Comparison of ENCODE assay signal across 7 cellular contexts in the genomic region with DNA sequence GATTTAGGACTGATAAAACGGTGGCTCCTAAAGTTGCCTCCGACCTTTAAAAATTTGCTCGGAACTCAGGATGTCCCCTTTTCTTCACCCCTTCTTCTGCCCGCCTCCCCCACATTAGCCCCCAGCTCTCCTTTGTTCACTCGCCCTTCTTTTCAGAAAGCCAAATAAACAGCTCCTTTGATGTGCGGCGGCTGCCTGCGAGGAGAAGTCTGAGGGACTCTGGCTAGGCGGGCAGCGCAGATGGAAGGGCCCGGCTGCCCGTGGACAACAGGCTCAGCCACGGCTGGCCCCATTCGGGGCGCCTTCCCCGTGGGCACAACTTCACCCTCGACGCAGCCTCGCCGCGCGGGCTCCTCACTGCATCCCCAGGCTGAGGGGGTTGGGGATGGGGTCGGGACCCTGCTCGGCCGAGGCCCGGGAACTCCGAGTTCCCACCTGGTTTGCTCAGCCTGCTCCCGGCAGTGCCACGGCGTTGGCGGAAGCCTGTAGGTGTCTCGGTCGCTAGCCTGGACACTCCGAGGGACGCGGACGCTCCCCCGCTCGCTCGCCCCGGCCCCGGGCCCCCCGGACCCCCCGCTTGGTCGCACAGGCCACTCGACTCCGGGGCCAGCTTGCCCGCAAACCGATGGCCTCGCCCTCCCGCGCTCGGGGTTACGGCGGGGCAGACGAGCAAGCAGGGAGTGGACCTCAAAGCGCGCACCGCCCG. TPM values are rescaled to one million over a fixed set of nuclear protein-coding genes. Genes with fewer than 3 reads are reported as not detected.
A peak's percentile ranks its signal among the peaks of the same experiment; 100 is the strongest.
DNase-seq lines count a peak whose midpoint lies in the region; ATAC-seq, FAIRE-seq and TF ChIP-seq lines count a peak whose summit lies in the region.

No MANE protein-coding gene starts in this region.

- intact Hi-C loops in Right ventricle myocardium superior (cut with DNase I) (no loop called here), pancreas (cut with DNase I) (loop anchor here in 1 of 3 donors (5.0 kb wide), 1 partner anchor 506 kb away; no protein-coding TSS in a partner anchor)

- CTCF ChIA-PET in activated naive CD4-positive, alpha-beta T cell treated with anti-CD3 and anti-CD28 coated beads, Interleukin-2, amount 10 ng/mL, durations not matched to agents 7 days and 5 days (lab: Charles Lee) = interaction anchor here (0.6 to 1.6 kb wide), 4 partner anchors 352 to 523 kb away, joined by 4 to 8 read pairs (median 5); no protein-coding TSS in a partner anchor

- H3K36me3 Mint-ChIP-seq in activated naive CD4-positive, alpha-beta T cell treated with anti-CD3 and anti-CD28 coated beads, Interleukin-2, amount 10 ng/mL, durations not matched to agents 7 days and 5 days = peaks cover 20% of the 10 kb centered on the region

- H3K27me3 ChIP-seq in pancreas = no peaks in the 10 kb centered on the region

- peak overlapping the region; percentile 32 to 87 (median 35) for H3K4me3 ChIP-seq in pancreas

- H3K36me3 ChIP-seq in pancreas = no peaks in the 10 kb centered on the region

- no peak for TF ChIP-seq CTCF in pancreas (IDR thresholded peaks at IDR 0.05)

- H3K4me1 Mint-ChIP-seq in activated naive CD4-positive, alpha-beta T cell treated with anti-CD3 and anti-CD28 coated beads, Interleukin-2, amount 10 ng/mL, durations not matched to agents 7 days and 5 days = peaks cover 66% of the 10 kb centered on the region

- ATAC-seq in GM21447 (IDR thresholded peaks at IDR 0.05; ENCODE audit: unreplicated experiment) = peak; percentile 2
- peak; percentile 6 for ATAC-seq in Right ventricle myocardium superior (ENCODE audit: poor library complexity)
- ATAC-seq in pancreas = peak; percentile 4 to 11 (median 8)
- no peak for ATAC-seq in GM18498 (IDR thresholded peaks at IDR 0.05; ENCODE audit: unreplicated experiment)

- 1 to 5% methylated on average over 38 to 60 of the region's 60 CpGs for WGBS in pancreas, 2 donors

- H3K27ac ChIP-seq in pancreas = peak overlapping the region; percentile 85 to 95 (median 94)

- peaks cover 41% of the 10 kb centered on the region for H3K27me3 Mint-ChIP-seq in activated naive CD4-positive, alpha-beta T cell treated with anti-CD3 and anti-CD28 coated beads, Interleukin-2, amount 10 ng/mL, durations not matched to agents 7 days and 5 days

- no peaks in the 10 kb centered on the region for H3K9me3 Mint-ChIP-seq in activated naive CD4-positive, alpha-beta T cell treated with anti-CD3 and anti-CD28 coated beads, Interleukin-2, amount 10 ng/mL, durations not matched to agents 7 days and 5 days

- H3K27ac Mint-ChIP-seq in activated naive CD4-positive, alpha-beta T cell treated with anti-CD3 and anti-CD28 coated beads, Interleukin-2, amount 10 ng/mL, durations not matched to agents 7 days and 5 days = peak overlapping the region; percentile 98

- peak overlapping the region; percentile 95 for H3K4me3 Mint-ChIP-seq in activated naive CD4-positive, alpha-beta T cell treated with anti-CD3 and anti-CD28 coated beads, Interleukin-2, amount 10 ng/mL, durations not matched to agents 7 days and 5 days

- DNase-seq in NCI-H69 (lab: John Stamatoyannopoulos, UW) (peak; percentile 67), Right ventricle myocardium superior (peak; percentile 62), pancreas (peak; percentile 47 to 89 (median 70)), NCI-H187 treated with DMSO at 0.1 percent for 48 hours (lab: John Stamatoyannopoulos, UW) (no peak)
- peak; percentile 56 for DNase-seq in activated naive CD4-positive, alpha-beta T cell treated with anti-CD3 and anti-CD28 coated beads, Interleukin-2, amount 10 ng/mL, durations not matched to agents 7 days and 5 days

- no peak for FAIRE-seq in pancreas (lab: Jason Lieb, UNC)

- peaks cover 16 to 44% (median 19%) of the 10 kb centered on the region in 3 donors for H3K4me1 ChIP-seq in pancreas

- no peaks in the 10 kb centered on the region for H3K9me3 ChIP-seq in pancreas

RNA-seq across cellular contexts. Expression of a gene that starts 0.9 kb away (rescaled TPM):
- 13.4 TPM for total RNA-seq in Right ventricle myocardium superior
- 10 to 100 TPM; 13.9 to 37.2 (median 21.7) TPM for total RNA-seq in pancreas
- polyA plus RNA-seq in pancreas = 10 to 100 TPM; 12.5 to 13.0 TPM
